Comparison of ENCODE assay signal across 14 cellular contexts in the genomic region with DNA sequence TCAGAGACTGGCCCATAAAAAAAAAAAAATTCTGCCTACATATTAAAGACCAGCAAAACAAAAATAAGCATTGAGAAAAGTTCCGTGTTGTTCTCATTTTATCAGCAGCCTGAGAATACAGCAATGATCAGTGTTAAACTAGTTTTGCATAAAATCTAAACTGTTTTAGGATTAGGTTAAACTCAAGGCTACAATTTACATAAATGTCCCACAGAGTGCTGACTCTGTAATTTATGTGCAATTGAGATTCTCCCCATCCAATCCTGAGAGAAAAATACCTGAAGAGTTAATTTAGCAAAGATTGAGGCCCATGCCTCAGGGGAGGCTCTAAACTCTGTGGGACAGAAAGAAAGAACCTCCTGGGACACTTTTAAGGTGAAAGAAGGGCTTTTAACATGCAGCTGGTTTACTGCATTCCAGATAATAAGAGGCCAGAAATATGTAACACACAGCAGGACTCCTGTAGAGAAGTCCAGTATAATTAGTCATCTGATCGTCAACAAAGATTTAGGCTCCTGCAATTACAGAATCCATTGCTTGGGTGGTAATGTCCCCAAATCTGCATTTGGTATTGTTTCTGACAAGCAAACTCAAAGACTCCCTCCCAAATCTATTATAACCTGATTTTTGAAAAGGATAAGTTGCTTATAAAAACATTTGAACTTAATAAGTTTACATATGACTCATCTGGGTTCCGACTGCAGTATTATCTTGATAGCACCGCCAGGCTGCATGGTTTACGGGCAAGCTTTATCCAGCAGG.
DNase-seq lines count a peak whose midpoint lies in the region; ATAC-seq and TF ChIP-seq lines count a peak whose summit lies in the region.
"Had no signal": no experiment of that assay in that cellular context is flagged by ENCODE, and none has a peak within 500 bp of the region (broad histone marks: within the 10 kb centered on the region; RNA-seq: fewer than 3 reads in every experiment).

No MANE protein-coding gene starts in this region.

- 6% methylated on average over 5 of the region's 5 CpGs for WGBS in smooth muscle cell (ENCODE audit: low lambda C conversion rate)

- no peaks in the 10 kb centered on the region for H4K20me1 ChIP-seq in HCT116 (ENCODE audit: insufficient read depth)
- H4K20me1 ChIP-seq in PC-3 (ENCODE audit: low read length), result no peaks in the 10 kb centered on the region
- H4K20me1 ChIP-seq in smooth muscle cell (ENCODE audit: low read depth), result no peaks in the 10 kb centered on the region

- TF ChIP-seq POLR2A in HCT116 (IDR thresholded peaks at IDR 0.05; ENCODE audit: borderline replicate concordance, extremely low read depth, insufficient read depth, insufficient read length), result no peak

- H3K9me2 ChIP-seq in HCT116 (ENCODE audit: insufficient read depth), result no peaks in the 10 kb centered on the region
- H3K9me2 ChIP-seq in PC-3 (replicated peaks; ENCODE audit: low read length), result no peaks in the 10 kb centered on the region

- H3K27me3 ChIP-seq in HCT116 (ENCODE audit: insufficient read depth, low read length) (no peaks in the 10 kb centered on the region), PC-3 (ENCODE audit: low read length) (no peaks in the 10 kb centered on the region), smooth muscle cell (ENCODE audit: low read depth) (no peaks in the 10 kb centered on the region)
- H3K27me3 ChIP-seq: upper lobe of left lung had no signal

- intact Hi-C loops in HCT116 (cut with micrococcal nuclease), result no loop called here
- intact Hi-C loops in PC-3 (cut with micrococcal nuclease), result no loop called here

- H3K27ac ChIP-seq in HCT116 (ENCODE audit: low read depth, low read length) (no peak overlapping the region), PC-3 (ENCODE audit: low read length) (no peak overlapping the region), smooth muscle cell (ENCODE audit: low read depth) (peak overlapping the region; percentile 64)
- H3K27ac ChIP-seq: upper lobe of left lung had no signal

- H3K4me2 ChIP-seq in HCT116 (ENCODE audit: low read length) (peak overlapping the region; percentile 48), PC-3 (ENCODE audit: low read length) (peak overlapping the region; percentile 32), smooth muscle cell (peak overlapping the region; percentile 66)

- H2AFZ ChIP-seq in HCT116 (ENCODE audit: low read depth, low read length, poor library complexity, severe bottlenecking) (peak overlapping the region; percentile 56), PC-3 (ENCODE audit: low read length) (no peak overlapping the region), smooth muscle cell (ENCODE audit: low read depth) (no peak overlapping the region)

- POLR2A ChIA-PET in HCT116 (lab: Charles Lee) (no interaction called here), PC-3 (lab: Charles Lee; ENCODE audit: unreplicated experiment) (no interaction called here)

- H3F3A ChIP-seq in PC-3 (ENCODE audit: low read length, unreplicated experiment) (no peaks in the 10 kb centered on the region), smooth muscle cell (ENCODE audit: low read depth) (no peaks in the 10 kb centered on the region)

- ATAC-seq in HCT116 (peak; percentile 87), PC-3 (peak; percentile 92), GM19455 (IDR thresholded peaks at IDR 0.05; ENCODE audit: unreplicated experiment) (no peak), GM21717 (IDR thresholded peaks at IDR 0.05; ENCODE audit: unreplicated experiment) (no peak)
- no peak for ATAC-seq in activated CD4-positive, CD25-positive, alpha-beta regulatory T cell treated with anti-CD3 and anti-CD28 coated beads, Interleukin-2, amount 50 U/mL, for 24 hours
- ATAC-seq: activated CD4-positive, alpha-beta T cell treated with anti-CD3 and anti-CD28 coated beads for 36 hours; sciatic nerve had no signal

- no peaks in the 10 kb centered on the region for H3K36me3 ChIP-seq in HCT116 (ENCODE audit: control insufficient read depth in 1 of 2, insufficient read depth in 2 of 2, low read length in 2 of 2)
- H3K36me3 ChIP-seq in PC-3 (ENCODE audit: low read depth, low read length), result no peaks in the 10 kb centered on the region
- no peaks in the 10 kb centered on the region for H3K36me3 ChIP-seq in smooth muscle cell (ENCODE audit: low read depth)
- H3K36me3 ChIP-seq: upper lobe of left lung had no signal

- BruUV-seq in HCT116 (replicated peaks; lab: Mats Ljungman, UMichigan) (no TSS peak), PC-3 (replicated peaks; lab: Mats Ljungman, UMichigan) (no TSS peak)

- DNase-seq in HCT116 (ENCODE audit: low read depth, low spot score) (peak; percentile 10), PC-3 (peak; percentile 49), fibroblast of pulmonary artery (ENCODE audit: low read depth) (peak; percentile 16), smooth muscle cell (lab: John Stamatoyannopoulos, UW; ENCODE audit: unreplicated experiment) (no peak)
- DNase-seq: activated CD4-positive, alpha-beta T cell treated with anti-CD3 and anti-CD28 coated beads for 36 hours; DMS79; head of caudate nucleus; midbrain; SHP77 treated with DMSO at 0.1 percent for 48 hours; upper lobe of left lung had no signal

- RAD21 ChIA-PET in HCT116 (lab: Charles Lee; ENCODE audit: low non-redundant PET in 1 of 2, low total read pairs in 2 of 2, uncharacterized antibody in 2 of 2, unreplicated experiment in 2 of 2), result no interaction called here

- H3K4me3 ChIP-seq in HCT116 (replicated peaks in 1 of 2; ENCODE audit: low read depth in 1 of 2, low read length in 2 of 2) (no peak overlapping the region), PC-3 (ENCODE audit: low read length) (no peak overlapping the region), fibroblast of pulmonary artery (replicated peaks; ENCODE audit: low read depth, low read length) (no peak overlapping the region), smooth muscle cell (no peak overlapping the region)
- H3K4me3 ChIP-seq: upper lobe of left lung had no signal

- H3K9me3 ChIP-seq in HCT116 (ENCODE audit: control insufficient read depth in 1 of 2, insufficient read depth in 1 of 2, low read depth in 1 of 2, low read length in 2 of 2), result no peaks in the 10 kb centered on the region
- no peaks in the 10 kb centered on the region for H3K9me3 ChIP-seq in PC-3 (ENCODE audit: low read length)
- H3K9me3 ChIP-seq in smooth muscle cell (replicated peaks; ENCODE audit: low read depth), result no peaks in the 10 kb centered on the region
- H3K9me3 ChIP-seq: upper lobe of left lung had no signal

- peak in 1 of 3 experiments; percentile 14; a peak in 1 of 6 replicates for TF ChIP-seq CTCF in HCT116 (IDR thresholded peaks at IDR 0.05 in 2 of 3, conservative IDR thresholded peaks at IDR 0.05 in 1 of 3; ENCODE audit: borderline replicate concordance in 1 of 3, insufficient read depth in 1 of 3, low read depth in 2 of 3, low read length in 2 of 3)
- TF ChIP-seq CTCF in PC-3 (conservative IDR thresholded peaks at IDR 0.05; ENCODE audit: low read depth, low read length), result no peak
- no peak for TF ChIP-seq CTCF in fibroblast of pulmonary artery (IDR thresholded peaks at IDR 0.05; ENCODE audit: low read length, missing control alignments)
- no peak for TF ChIP-seq CTCF in smooth muscle cell (IDR thresholded peaks at IDR 0.05; ENCODE audit: borderline replicate concordance, insufficient read depth, poor library complexity, severe bottlenecking)

- no peak for TF ChIP-seq RAD21 in HCT116 (IDR thresholded peaks at IDR 0.05; ENCODE audit: low read depth)

- no peaks in the 10 kb centered on the region for H3K79me2 ChIP-seq in HCT116 (ENCODE audit: insufficient read depth, low read length)
- H3K79me2 ChIP-seq in PC-3 (ENCODE audit: low read length), result no peaks in the 10 kb centered on the region
- no peaks in the 10 kb centered on the region for H3K79me2 ChIP-seq in smooth muscle cell (ENCODE audit: low read depth)

- CTCF ChIA-PET in HCT116 (lab: Charles Lee), result no interaction called here
- CTCF ChIA-PET in PC-3 (lab: Charles Lee), result no interaction called here

- no peak overlapping the region for H3K9ac ChIP-seq in HCT116 (ENCODE audit: low read length)
- no peak overlapping the region for H3K9ac ChIP-seq in PC-3 (ENCODE audit: low read length)
- H3K9ac ChIP-seq in smooth muscle cell (ENCODE audit: low read depth), result no peak overlapping the region

- H3K4me1 ChIP-seq in HCT116 (ENCODE audit: control insufficient read depth in 1 of 2, insufficient read depth in 2 of 2, low read length in 2 of 2), result peaks cover 11% of the 10 kb centered on the region in 2 experiments
- peaks cover 9% of the 10 kb centered on the region; the same call in 1 of the 2 replicates for H3K4me1 ChIP-seq in PC-3 (ENCODE audit: insufficient read depth, low read length)
- peaks cover 8% of the 10 kb centered on the region for H3K4me1 ChIP-seq in smooth muscle cell (ENCODE audit: low read depth)
- H3K4me1 ChIP-seq: upper lobe of left lung had no signal

TF ChIP-seq in HCT116, 20 proteins besides CTCF, POLR2A, EP300 and RAD21:
- 0 out of 2 replicates have a peak, but pooled peaks have one; percentile 13 for TF ChIP-seq CBX3 (IDR thresholded peaks at IDR 0.05; ENCODE audit: low read depth)
- TF ChIP-seq EGR1 (IDR thresholded peaks at IDR 0.05; ENCODE audit: low read depth), result no peak
- peak; percentile 27; the same call in 1 of the 2 replicates for TF ChIP-seq JUND (IDR thresholded peaks at IDR 0.05)
- TF ChIP-seq FOSL1 (IDR thresholded peaks at IDR 0.05; ENCODE audit: low read depth), result peak; percentile 51; the same call in 1 of the 2 replicates
TF ChIP-seq in HCT116: peak in this region for 3.

Comparison
In these comparisons a context has a peak if more than half of its experiments do, and no peak if none do; other contexts are left out.
1. ATAC-seq: peak in HCT116 (single experiment) and PC-3 (single experiment); none in GM19455 (single experiment), activated CD4-positive, CD25-positive, alpha-beta regulatory T cell treated with anti-CD3 and anti-CD28 coated beads, Interleukin-2, amount 50 U/mL, for 24 hours (0 of 2) and GM21717 (single experiment).
2. Peak in every context shown above with its lines, with median percentiles within 50 percentile points of each other: H3K4me2 ChIP-seq.